In the genomic region with DNA sequence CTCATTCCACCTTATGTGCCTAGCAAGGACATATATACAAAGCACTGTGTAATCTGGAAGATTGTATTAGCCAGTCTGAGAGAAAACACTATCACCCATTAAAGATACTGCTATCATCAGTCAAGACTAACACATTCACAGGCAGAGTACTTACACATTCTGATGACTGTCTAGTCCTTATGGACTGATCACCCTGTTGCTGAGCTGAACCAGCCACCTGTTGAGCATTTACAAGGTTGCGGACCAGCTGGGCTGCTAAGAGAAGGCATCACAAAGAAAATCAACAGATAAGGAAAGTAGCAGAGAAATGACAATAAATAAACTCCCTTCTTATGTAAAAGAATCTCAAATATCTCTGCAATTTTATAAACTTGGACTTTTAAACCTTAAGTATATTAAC, we compare ENCODE assay signal across 27 cellular contexts.
"Had no signal": no experiment of that assay in that cellular context is flagged by ENCODE, and none has a peak within 500 bp of the region (broad histone marks: within the 10 kb centered on the region; RNA-seq: fewer than 3 reads in every experiment).

No MANE protein-coding gene starts in this region.

- H3K4me3 ChIP-seq: dorsolateral prefrontal cortex, heart right ventricle, left lung, mucosa of descending colon, neural progenitor cell, psoas muscle, sigmoid colon, suprapubic skin, transverse colon, vagina had no signal

- H3K9me3 Mint-ChIP-seq: mesothelial cell of epicardium; naive B cell; nephron; neural progenitor cell; stimulated activated memory B cell treated with anti-CD40 and anti-IgM and Interleukin-4, amounts not matched to agents 10 μg/mL and 1 μg/mL and 100 μg/mL, for 72 hours; stimulated activated naive CD8-positive, alpha-beta T cell treated with anti-CD3 and anti-CD28 coated beads, Interleukin-15, Interleukin-2, amounts not matched to agents 100 ng/mL and 50 ng/mL, for 24 hours had no signal

- FAIRE-seq: colon had no signal

- ATAC-seq: esophagus mucosa; heart right ventricle; left cardiac atrium; left lung; mucosa of descending colon; psoas muscle; right cardiac atrium; stimulated activated memory B cell treated with anti-CD40 and anti-IgM and Interleukin-4, amounts not matched to agents 10 μg/mL and 1 μg/mL and 100 μg/mL, for 72 hours had no signal

- H3K4me1 Mint-ChIP-seq: mesothelial cell of epicardium; naive B cell; nephron; neural progenitor cell; stimulated activated memory B cell treated with anti-CD40 and anti-IgM and Interleukin-4, amounts not matched to agents 10 μg/mL and 1 μg/mL and 100 μg/mL, for 72 hours had no signal

- DNase-seq: dorsolateral prefrontal cortex; effector CD4-positive, alpha-beta T cell; foreskin fibroblast; glutamatergic neuron; heart right ventricle; hippocampal formation; left cardiac atrium; left lung; mesenchymal stem cell; mucosa of descending colon; naive B cell; psoas muscle; right cardiac atrium; sigmoid colon; stimulated activated CD4-positive, alpha-beta T cell treated with anti-CD3 and anti-CD28 coated beads, Interleukin-2, amount 100 ng/mL, for 24 hours; stimulated activated CD4-positive, alpha-beta T cell treated with anti-CD3 and anti-CD28 coated beads, Interleukin-4, amount 100 ng/mL, for 24 hours; transverse colon had no signal

- H3K4me3 Mint-ChIP-seq: mesothelial cell of epicardium; nephron; neural progenitor cell; stimulated activated memory B cell treated with anti-CD40 and anti-IgM and Interleukin-4, amounts not matched to agents 10 μg/mL and 1 μg/mL and 100 μg/mL, for 72 hours; stimulated activated naive CD8-positive, alpha-beta T cell treated with anti-CD3 and anti-CD28 coated beads, Interleukin-15, Interleukin-2, amounts not matched to agents 100 ng/mL and 50 ng/mL, for 24 hours had no signal

- H3K4me1 ChIP-seq: heart right ventricle, left lung, neural progenitor cell, psoas muscle, suprapubic skin, transverse colon, vagina had no signal

- H3K9ac ChIP-seq: neural progenitor cell had no signal

- H3K9me3 ChIP-seq: heart right ventricle, left lung, mucosa of descending colon, psoas muscle, sigmoid colon, suprapubic skin, transverse colon, vagina had no signal

- H3K27ac Mint-ChIP-seq: mesothelial cell of epicardium; neural progenitor cell; stimulated activated memory B cell treated with anti-CD40 and anti-IgM and Interleukin-4, amounts not matched to agents 10 μg/mL and 1 μg/mL and 100 μg/mL, for 72 hours; stimulated activated naive CD8-positive, alpha-beta T cell treated with anti-CD3 and anti-CD28 coated beads, Interleukin-15, Interleukin-2, amounts not matched to agents 100 ng/mL and 50 ng/mL, for 24 hours had no signal

- H3K27ac ChIP-seq: dorsolateral prefrontal cortex, epithelial cell of prostate, heart right ventricle, left lung, neural progenitor cell, psoas muscle, sigmoid colon, suprapubic skin, transverse colon, vagina had no signal

- H3K27me3 ChIP-seq: dorsolateral prefrontal cortex, heart right ventricle, left lung, neural progenitor cell, sigmoid colon, suprapubic skin, transverse colon, vagina had no signal

- H3K4me2 ChIP-seq: neural progenitor cell had no signal

- H3K27me3 Mint-ChIP-seq: naive B cell; stimulated activated memory B cell treated with anti-CD40 and anti-IgM and Interleukin-4, amounts not matched to agents 10 μg/mL and 1 μg/mL and 100 μg/mL, for 72 hours; stimulated activated naive CD8-positive, alpha-beta T cell treated with anti-CD3 and anti-CD28 coated beads, Interleukin-15, Interleukin-2, amounts not matched to agents 100 ng/mL and 50 ng/mL, for 24 hours had no signal

- H2AFZ ChIP-seq: neural progenitor cell had no signal
